ENCODE assay signal across 1 cellular context in the genomic region with DNA sequence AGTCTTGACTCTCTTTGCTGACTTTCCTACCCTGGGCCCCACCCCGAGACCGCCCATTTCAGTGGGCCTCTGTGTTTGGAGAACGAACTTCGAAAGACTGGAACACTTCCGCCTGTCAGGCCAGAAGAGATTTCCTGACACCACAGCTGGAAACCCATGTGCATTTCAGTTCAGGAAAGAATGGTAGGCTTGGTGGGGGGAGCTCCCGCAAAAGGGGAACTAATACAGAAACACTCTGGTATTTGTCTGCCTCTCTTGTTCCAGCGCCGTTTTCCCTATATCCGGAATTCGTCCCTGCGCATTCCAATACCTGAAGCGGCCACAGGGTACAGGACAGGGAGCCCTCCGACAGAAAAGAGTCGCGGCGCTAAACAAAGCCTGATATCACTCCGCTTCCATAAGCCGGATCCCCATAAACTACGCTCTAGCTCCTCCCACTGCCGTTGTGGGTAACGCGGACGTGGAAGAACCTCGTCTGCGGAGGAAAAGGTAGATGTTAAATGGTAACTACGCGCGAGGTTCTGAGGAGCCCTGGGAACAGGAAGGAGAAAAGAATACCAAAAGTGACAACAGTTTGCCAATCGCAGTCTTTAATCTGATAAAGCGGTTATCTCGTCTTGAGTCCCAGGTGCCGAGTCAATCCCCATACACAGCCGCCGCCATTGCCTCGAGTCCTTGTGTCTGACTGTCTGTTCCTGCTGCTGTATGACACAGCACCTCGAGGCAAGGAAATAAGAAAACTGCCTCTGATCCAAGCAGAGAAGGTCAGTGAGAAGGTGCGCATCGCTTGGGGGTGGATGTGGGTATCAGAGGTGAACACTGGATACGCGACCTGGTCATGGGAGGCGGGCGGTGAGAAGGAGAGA.
A peak's percentile ranks its signal among the peaks of the same experiment; 100 is the strongest.
TF ChIP-seq lines count a peak whose summit lies in the region.

A gene (plus strand): TSS at position 432 of the 866 bp plus-strand sequence. CDS start 2,627 bp downstream, outside the sequence.

TF ChIP-seq in HepG2, 621 proteins besides CTCF, POLR2A, EP300 and RAD21 (continued from another document):
- TF ChIP-seq, protein P1, sequence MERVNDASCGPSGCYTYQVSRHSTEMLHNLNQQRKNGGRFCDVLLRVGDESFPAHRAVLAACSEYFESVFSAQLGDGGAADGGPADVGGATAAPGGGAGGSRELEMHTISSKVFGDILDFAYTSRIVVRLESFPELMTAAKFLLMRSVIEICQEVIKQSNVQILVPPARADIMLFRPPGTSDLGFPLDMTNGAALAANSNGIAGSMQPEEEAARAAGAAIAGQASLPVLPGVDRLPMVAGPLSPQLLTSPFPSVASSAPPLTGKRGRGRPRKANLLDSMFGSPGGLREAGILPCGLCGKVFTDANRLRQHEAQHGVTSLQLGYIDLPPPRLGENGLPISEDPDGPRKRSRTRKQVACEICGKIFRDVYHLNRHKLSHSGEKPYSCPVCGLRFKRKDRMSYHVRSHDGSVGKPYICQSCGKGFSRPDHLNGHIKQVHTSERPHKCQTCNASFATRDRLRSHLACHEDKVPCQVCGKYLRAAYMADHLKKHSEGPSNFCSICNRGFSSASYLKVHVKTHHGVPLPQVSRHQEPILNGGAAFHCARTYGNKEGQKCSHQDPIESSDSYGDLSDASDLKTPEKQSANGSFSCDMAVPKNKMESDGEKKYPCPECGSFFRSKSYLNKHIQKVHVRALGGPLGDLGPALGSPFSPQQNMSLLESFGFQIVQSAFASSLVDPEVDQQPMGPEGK (CRISPR knock-in tag; IDR thresholded peaks at IDR 0.05) = no peak
- TF ChIP-seq ZSCAN9 (CRISPR knock-in tag; IDR thresholded peaks at IDR 0.05; ENCODE audit: borderline replicate concordance) = no peak
- TF ChIP-seq PTBP1 (IDR thresholded peaks at IDR 0.05; ENCODE audit: low read depth, low read length, poor library complexity, severe bottlenecking) = no peak
- peak; percentile 57; the same call in 1 of the 2 replicates for TF ChIP-seq ZNF501 (CRISPR knock-in tag; IDR thresholded peaks at IDR 0.05)
- peak; percentile 18; the same call in 1 of the 2 replicates for TF ChIP-seq ZNF605 (CRISPR knock-in tag; IDR thresholded peaks at IDR 0.05)
- TF ChIP-seq PRMT3 (CRISPR knock-in tag; IDR thresholded peaks at IDR 0.05; ENCODE audit: borderline replicate concordance, low read depth) = no peak
- TF ChIP-seq ZNF775 (CRISPR knock-in tag; IDR thresholded peaks at IDR 0.05; ENCODE audit: borderline replicate concordance) = no peak
- TF ChIP-seq, protein P2, sequence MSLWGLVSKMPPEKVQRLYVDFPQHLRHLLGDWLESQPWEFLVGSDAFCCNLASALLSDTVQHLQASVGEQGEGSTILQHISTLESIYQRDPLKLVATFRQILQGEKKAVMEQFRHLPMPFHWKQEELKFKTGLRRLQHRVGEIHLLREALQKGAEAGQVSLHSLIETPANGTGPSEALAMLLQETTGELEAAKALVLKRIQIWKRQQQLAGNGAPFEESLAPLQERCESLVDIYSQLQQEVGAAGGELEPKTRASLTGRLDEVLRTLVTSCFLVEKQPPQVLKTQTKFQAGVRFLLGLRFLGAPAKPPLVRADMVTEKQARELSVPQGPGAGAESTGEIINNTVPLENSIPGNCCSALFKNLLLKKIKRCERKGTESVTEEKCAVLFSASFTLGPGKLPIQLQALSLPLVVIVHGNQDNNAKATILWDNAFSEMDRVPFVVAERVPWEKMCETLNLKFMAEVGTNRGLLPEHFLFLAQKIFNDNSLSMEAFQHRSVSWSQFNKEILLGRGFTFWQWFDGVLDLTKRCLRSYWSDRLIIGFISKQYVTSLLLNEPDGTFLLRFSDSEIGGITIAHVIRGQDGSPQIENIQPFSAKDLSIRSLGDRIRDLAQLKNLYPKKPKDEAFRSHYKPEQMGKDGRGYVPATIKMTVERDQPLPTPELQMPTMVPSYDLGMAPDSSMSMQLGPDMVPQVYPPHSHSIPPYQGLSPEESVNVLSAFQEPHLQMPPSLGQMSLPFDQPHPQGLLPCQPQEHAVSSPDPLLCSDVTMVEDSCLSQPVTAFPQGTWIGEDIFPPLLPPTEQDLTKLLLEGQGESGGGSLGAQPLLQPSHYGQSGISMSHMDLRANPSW (CRISPR knock-in tag; IDR thresholded peaks at IDR 0.05; ENCODE audit: borderline replicate concordance) = no peak
- TF ChIP-seq ZNF724P (CRISPR knock-in tag; IDR thresholded peaks at IDR 0.05; ENCODE audit: borderline replicate concordance) = no peak
- TF ChIP-seq, protein P3, sequence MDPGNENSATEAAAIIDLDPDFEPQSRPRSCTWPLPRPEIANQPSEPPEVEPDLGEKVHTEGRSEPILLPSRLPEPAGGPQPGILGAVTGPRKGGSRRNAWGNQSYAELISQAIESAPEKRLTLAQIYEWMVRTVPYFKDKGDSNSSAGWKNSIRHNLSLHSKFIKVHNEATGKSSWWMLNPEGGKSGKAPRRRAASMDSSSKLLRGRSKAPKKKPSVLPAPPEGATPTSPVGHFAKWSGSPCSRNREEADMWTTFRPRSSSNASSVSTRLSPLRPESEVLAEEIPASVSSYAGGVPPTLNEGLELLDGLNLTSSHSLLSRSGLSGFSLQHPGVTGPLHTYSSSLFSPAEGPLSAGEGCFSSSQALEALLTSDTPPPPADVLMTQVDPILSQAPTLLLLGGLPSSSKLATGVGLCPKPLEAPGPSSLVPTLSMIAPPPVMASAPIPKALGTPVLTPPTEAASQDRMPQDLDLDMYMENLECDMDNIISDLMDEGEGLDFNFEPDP (CRISPR knock-in tag; conservative IDR thresholded peaks at IDR 0.05) = no peak
- TF ChIP-seq ERF (CRISPR knock-in tag; IDR thresholded peaks at IDR 0.05) = peak; percentile 13; the same call in 1 of the 2 replicates
- TF ChIP-seq ZFP37 (CRISPR knock-in tag; IDR thresholded peaks at IDR 0.05; ENCODE audit: borderline replicate concordance) = no peak
- no peak for TF ChIP-seq ZBTB7A (CRISPR knock-in tag; IDR thresholded peaks at IDR 0.05)
- TF ChIP-seq, protein P4, sequence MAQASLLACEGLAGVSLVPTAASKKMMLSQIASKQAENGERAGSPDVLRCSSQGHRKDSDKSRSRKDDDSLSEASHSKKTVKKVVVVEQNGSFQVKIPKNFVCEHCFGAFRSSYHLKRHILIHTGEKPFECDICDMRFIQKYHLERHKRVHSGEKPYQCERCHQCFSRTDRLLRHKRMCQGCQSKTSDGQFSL (CRISPR knock-in tag; IDR thresholded peaks at IDR 0.05) = no peak
- TF ChIP-seq ZNF572 (CRISPR knock-in tag; IDR thresholded peaks at IDR 0.05) = no peak
- TF ChIP-seq NONO (IDR thresholded peaks at IDR 0.05) = no peak
- TF ChIP-seq NONO (CRISPR knock-in tag; conservative IDR thresholded peaks at IDR 0.05) = 0 out of 2 replicates have a peak, but pooled peaks have one; percentile 37
- TF ChIP-seq ZNF24 (IDR thresholded peaks at IDR 0.05) = no peak
- no peak for TF ChIP-seq SP1 (IDR thresholded peaks at IDR 0.05)
- TF ChIP-seq SP1 (CRISPR knock-in tag; IDR thresholded peaks at IDR 0.05) = peak; percentile 70
- TF ChIP-seq, protein P5, sequence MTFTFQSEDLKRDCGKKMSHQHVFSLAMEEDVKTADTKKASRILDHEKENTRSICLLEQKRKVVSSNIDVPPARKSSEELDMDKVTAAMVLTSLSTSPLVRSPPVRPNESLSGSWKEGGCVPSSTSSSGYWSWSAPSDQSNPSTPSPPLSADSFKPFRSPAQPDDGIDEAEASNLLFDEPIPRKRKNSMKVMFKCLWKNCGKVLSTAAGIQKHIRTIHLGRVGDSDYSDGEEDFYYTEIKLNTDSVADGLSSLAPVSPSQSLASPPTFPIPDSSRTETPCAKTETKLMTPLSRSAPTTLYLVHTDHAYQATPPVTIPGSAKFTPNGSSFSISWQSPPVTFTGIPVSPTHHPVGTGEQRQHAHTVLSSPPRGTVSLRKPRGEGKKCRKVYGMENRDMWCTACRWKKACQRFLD (CRISPR knock-in tag; IDR thresholded peaks at IDR 0.05; ENCODE audit: borderline replicate concordance) = no peak
- TF ChIP-seq HMGA1 (CRISPR knock-in tag; conservative IDR thresholded peaks at IDR 0.05) = no peak
- 0 out of 2 replicates have a peak, but pooled peaks have one; percentile 25 for TF ChIP-seq NFIC (IDR thresholded peaks at IDR 0.05; ENCODE audit: low read length)
- no peak for TF ChIP-seq BORCS8-MEF2B (CRISPR knock-in tag; IDR thresholded peaks at IDR 0.05)
- no peak for TF ChIP-seq ZNF619 (CRISPR knock-in tag; IDR thresholded peaks at IDR 0.05)
- no peak for TF ChIP-seq NFE2L2 (IDR thresholded peaks at IDR 0.05; ENCODE audit: low read length)
- no peak for TF ChIP-seq RXRA (CRISPR knock-in tag; IDR thresholded peaks at IDR 0.05)
- TF ChIP-seq HNRNPH1 (optimal IDR thresholded peaks at IDR 0.05; ENCODE audit: low read depth, low read length) = no peak
- TF ChIP-seq GATAD2A (CRISPR knock-in tag; IDR thresholded peaks at IDR 0.05) = peak; percentile 15; the same call in 1 of the 2 replicates
- TF ChIP-seq, protein P6, sequence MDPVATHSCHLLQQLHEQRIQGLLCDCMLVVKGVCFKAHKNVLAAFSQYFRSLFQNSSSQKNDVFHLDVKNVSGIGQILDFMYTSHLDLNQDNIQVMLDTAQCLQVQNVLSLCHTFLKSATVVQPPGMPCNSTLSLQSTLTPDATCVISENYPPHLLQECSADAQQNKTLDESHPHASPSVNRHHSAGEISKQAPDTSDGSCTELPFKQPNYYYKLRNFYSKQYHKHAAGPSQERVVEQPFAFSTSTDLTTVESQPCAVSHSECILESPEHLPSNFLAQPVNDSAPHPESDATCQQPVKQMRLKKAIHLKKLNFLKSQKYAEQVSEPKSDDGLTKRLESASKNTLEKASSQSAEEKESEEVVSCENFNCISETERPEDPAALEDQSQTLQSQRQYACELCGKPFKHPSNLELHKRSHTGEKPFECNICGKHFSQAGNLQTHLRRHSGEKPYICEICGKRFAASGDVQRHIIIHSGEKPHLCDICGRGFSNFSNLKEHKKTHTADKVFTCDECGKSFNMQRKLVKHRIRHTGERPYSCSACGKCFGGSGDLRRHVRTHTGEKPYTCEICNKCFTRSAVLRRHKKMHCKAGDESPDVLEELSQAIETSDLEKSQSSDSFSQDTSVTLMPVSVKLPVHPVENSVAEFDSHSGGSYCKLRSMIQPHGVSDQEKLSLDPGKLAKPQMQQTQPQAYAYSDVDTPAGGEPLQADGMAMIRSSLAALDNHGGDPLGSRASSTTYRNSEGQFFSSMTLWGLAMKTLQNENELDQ (CRISPR knock-in tag; IDR thresholded peaks at IDR 0.05; ENCODE audit: borderline replicate concordance) = no peak
- TF ChIP-seq, protein P7, sequence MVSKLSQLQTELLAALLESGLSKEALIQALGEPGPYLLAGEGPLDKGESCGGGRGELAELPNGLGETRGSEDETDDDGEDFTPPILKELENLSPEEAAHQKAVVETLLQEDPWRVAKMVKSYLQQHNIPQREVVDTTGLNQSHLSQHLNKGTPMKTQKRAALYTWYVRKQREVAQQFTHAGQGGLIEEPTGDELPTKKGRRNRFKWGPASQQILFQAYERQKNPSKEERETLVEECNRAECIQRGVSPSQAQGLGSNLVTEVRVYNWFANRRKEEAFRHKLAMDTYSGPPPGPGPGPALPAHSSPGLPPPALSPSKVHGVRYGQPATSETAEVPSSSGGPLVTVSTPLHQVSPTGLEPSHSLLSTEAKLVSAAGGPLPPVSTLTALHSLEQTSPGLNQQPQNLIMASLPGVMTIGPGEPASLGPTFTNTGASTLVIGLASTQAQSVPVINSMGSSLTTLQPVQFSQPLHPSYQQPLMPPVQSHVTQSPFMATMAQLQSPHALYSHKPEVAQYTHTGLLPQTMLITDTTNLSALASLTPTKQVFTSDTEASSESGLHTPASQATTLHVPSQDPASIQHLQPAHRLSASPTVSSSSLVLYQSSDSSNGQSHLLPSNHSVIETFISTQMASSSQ (IDR thresholded peaks at IDR 0.05; ENCODE audit: low read depth) = no peak
- TF ChIP-seq, protein P7 (CRISPR knock-in tag; IDR thresholded peaks at IDR 0.05; ENCODE audit: borderline replicate concordance) = peak; percentile 28; the same call in 1 of the 2 replicates
- peak; percentile 73 for TF ChIP-seq SAP130 (CRISPR knock-in tag; IDR thresholded peaks at IDR 0.05; ENCODE audit: low read depth)
- peak; percentile 82 for TF ChIP-seq DMAP1 (CRISPR knock-in tag; IDR thresholded peaks at IDR 0.05)
- TF ChIP-seq, protein P8, sequence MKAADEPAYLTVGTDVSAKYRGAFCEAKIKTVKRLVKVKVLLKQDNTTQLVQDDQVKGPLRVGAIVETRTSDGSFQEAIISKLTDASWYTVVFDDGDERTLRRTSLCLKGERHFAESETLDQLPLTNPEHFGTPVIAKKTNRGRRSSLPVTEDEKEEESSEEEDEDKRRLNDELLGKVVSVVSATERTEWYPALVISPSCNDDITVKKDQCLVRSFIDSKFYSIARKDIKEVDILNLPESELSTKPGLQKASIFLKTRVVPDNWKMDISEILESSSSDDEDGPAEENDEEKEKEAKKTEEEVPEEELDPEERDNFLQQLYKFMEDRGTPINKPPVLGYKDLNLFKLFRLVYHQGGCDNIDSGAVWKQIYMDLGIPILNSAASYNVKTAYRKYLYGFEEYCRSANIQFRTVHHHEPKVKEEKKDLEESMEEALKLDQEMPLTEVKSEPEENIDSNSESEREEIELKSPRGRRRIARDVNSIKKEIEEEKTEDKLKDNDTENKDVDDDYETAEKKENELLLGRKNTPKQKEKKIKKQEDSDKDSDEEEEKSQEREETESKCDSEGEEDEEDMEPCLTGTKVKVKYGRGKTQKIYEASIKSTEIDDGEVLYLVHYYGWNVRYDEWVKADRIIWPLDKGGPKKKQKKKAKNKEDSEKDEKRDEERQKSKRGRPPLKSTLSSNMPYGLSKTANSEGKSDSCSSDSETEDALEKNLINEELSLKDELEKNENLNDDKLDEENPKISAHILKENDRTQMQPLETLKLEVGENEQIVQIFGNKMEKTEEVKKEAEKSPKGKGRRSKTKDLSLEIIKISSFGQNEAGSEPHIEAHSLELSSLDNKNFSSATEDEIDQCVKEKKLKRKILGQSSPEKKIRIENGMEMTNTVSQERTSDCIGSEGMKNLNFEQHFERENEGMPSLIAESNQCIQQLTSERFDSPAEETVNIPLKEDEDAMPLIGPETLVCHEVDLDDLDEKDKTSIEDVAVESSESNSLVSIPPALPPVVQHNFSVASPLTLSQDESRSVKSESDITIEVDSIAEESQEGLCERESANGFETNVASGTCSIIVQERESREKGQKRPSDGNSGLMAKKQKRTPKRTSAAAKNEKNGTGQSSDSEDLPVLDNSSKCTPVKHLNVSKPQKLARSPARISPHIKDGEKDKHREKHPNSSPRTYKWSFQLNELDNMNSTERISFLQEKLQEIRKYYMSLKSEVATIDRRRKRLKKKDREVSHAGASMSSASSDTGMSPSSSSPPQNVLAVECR (CRISPR knock-in tag; IDR thresholded peaks at IDR 0.05; ENCODE audit: borderline replicate concordance) = peak; percentile 62; the same call in 1 of the 2 replicates
